ENCODE assay signal across 8 cellular contexts in genomic region chr1:71080782-71081696, GRCh38. TPM values are rescaled to one million over a fixed set of nuclear protein-coding genes. Genes with fewer than 3 reads are reported as not detected.
DNase-seq lines count a peak whose midpoint lies in the region; ATAC-seq and TF ChIP-seq lines count a peak whose summit lies in the region.

A gene with protein sequence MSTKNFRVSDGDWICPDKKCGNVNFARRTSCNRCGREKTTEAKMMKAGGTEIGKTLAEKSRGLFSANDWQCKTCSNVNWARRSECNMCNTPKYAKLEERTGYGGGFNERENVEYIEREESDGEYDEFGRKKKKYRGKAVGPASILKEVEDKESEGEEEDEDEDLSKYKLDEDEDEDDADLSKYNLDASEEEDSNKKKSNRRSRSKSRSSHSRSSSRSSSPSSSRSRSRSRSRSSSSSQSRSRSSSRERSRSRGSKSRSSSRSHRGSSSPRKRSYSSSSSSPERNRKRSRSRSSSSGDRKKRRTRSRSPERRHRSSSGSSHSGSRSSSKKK (minus strand): TSS chr1:71081035. CDS start chr1:71080995, 40 bp downstream.

- H3K27ac ChIP-seq in PC-9 (peak within 1 kb of the TSS; percentile 83), esophagus (ENCODE audit: low read depth in 2 of 2, low read length in 1 of 2) (peak within 1 kb of the TSS; percentile 79 to 92), muscle layer of colon (ENCODE audit: low read depth, low read length) (peak within 1 kb of the TSS; percentile 83)

- BruUV-seq in PC-9 (replicated peaks; lab: Mats Ljungman, UMichigan): no TSS peak

- POLR2A ChIA-PET in PC-9 (lab: Charles Lee; ENCODE audit: unreplicated experiment): interaction anchor here (0.6 to 0.7 kb wide), 3 partner anchors 587 to 860 kb away, joined by 3 to 6 read pairs (median 6); no protein-coding TSS in a partner anchor

- H3K27me3 ChIP-seq in PC-9 (ENCODE audit: insufficient read depth, low read depth): no peaks in the 10 kb centered on the region
- peaks cover 0 to 2% of the 10 kb centered on the region in 2 donors for H3K27me3 ChIP-seq in esophagus (ENCODE audit: control insufficient read depth in 1 of 2, insufficient read depth in 2 of 2, low read length in 2 of 2)
- no peaks in the 10 kb centered on the region for H3K27me3 ChIP-seq in muscle layer of colon (ENCODE audit: control insufficient read depth in 1 of 2, insufficient read depth in 2 of 2, low read length in 2 of 2)

- peak; percentile 100 for ATAC-seq in GM21576 (IDR thresholded peaks at IDR 0.05; ENCODE audit: unreplicated experiment)

- H3K79me2 ChIP-seq in PC-9 (ENCODE audit: low read depth): peaks cover 46% of the 10 kb centered on the region

- H3K27ac Mint-ChIP-seq in activated T-cell treated with anti-CD3 and anti-CD28 coated beads, Interleukin-2, amount 50 U/mL, for 24 hours: peak within 1 kb of the TSS; percentile 100

- peaks cover 42% of the 10 kb centered on the region for H3K36me3 Mint-ChIP-seq in activated T-cell treated with anti-CD3 and anti-CD28 coated beads, Interleukin-2, amount 50 U/mL, for 24 hours (ENCODE audit: low read depth)

- DNase-seq in DMS153 treated with DMSO at 0.1 percent for 48 hours (lab: John Stamatoyannopoulos, UW; ENCODE audit: unreplicated experiment) (peak; percentile 96), PC-9 (peak; percentile 83 to 96)
- DNase-seq in Jurkat, Clone E6-1 (ENCODE audit: low read depth, low spot score): peak; percentile 96
- DNase-seq in activated T-cell treated with anti-CD3 and anti-CD28 coated beads, Interleukin-2, amount 50 U/mL, for 24 hours: peak; percentile 91
- DNase-seq in stimulated activated CD8-positive, alpha-beta memory T cell treated with anti-CD3 and anti-CD28 coated beads, Interleukin-7, amount 100 ng/mL, for 4 hours (ENCODE audit: low read depth in 2 of 2): peak; percentile 80 to 87

- H4K20me1 ChIP-seq in PC-9 (ENCODE audit: insufficient read depth): peaks cover 34% of the 10 kb centered on the region

- H3K9me2 ChIP-seq in PC-9 (ENCODE audit: insufficient read depth): no peaks in the 10 kb centered on the region

- peaks cover 6% of the 10 kb centered on the region for H3F3A ChIP-seq in PC-9 (ENCODE audit: insufficient read depth, low read depth)

- peak within 1 kb of the TSS; percentile 93 for H3K4me3 ChIP-seq in Jurkat, Clone E6-1 (ENCODE audit: low read length)
- H3K4me3 ChIP-seq in PC-9 (peak within 1 kb of the TSS; percentile 82), esophagus (ENCODE audit: low read depth in 1 of 2, low read length in 2 of 2) (peak within 1 kb of the TSS; percentile 70 to 100), muscle layer of colon (ENCODE audit: low read depth in 1 of 2, low read length in 2 of 2) (peak within 1 kb of the TSS; percentile 85 to 86)

- peak within 1 kb of the TSS; percentile 88 for H3K4me2 ChIP-seq in PC-9

- H3K9ac ChIP-seq in muscle layer of colon (ENCODE audit: low read length): peak within 1 kb of the TSS; percentile 72

- peak within 1 kb of the TSS; percentile 82 for H2AFZ ChIP-seq in PC-9

- H3K9me3 Mint-ChIP-seq in activated T-cell treated with anti-CD3 and anti-CD28 coated beads, Interleukin-2, amount 50 U/mL, for 24 hours: peaks cover 6% of the 10 kb centered on the region

- H3K27me3 Mint-ChIP-seq in activated T-cell treated with anti-CD3 and anti-CD28 coated beads, Interleukin-2, amount 50 U/mL, for 24 hours: peaks cover 25% of the 10 kb centered on the region

- TF ChIP-seq CTCF in PC-9 (conservative IDR thresholded peaks at IDR 0.05): peak; percentile 79

- peak within 1 kb of the TSS; percentile 97 for H3K4me3 Mint-ChIP-seq in activated T-cell treated with anti-CD3 and anti-CD28 coated beads, Interleukin-2, amount 50 U/mL, for 24 hours

- CTCF ChIA-PET in PC-9 (lab: Charles Lee): no interaction called here

- intact Hi-C loops in PC-9 (cut with micrococcal nuclease; ENCODE audit: unreplicated experiment): loop anchor here (2.0 to 5.0 kb wide), 2 partner anchors 441 to 876 kb away; partner anchors contain the start of gene LRRC40

- H3K36me3 ChIP-seq in PC-9 (ENCODE audit: low read depth): peaks cover 29% of the 10 kb centered on the region
- peaks cover under 1 to 3% of the 10 kb centered on the region in 2 donors for H3K36me3 ChIP-seq in esophagus (ENCODE audit: control insufficient read depth in 2 of 2, insufficient read depth in 2 of 2, low read length in 1 of 2)
- peaks cover 8% of the 10 kb centered on the region for H3K36me3 ChIP-seq in muscle layer of colon (ENCODE audit: insufficient read depth, low read length)

- H3K9me3 ChIP-seq in PC-9 (ENCODE audit: insufficient read depth, low read depth): no peaks in the 10 kb centered on the region
- H3K9me3 ChIP-seq in esophagus (ENCODE audit: control insufficient read depth in 2 of 2, insufficient read depth in 1 of 2, low read depth in 1 of 2, low read length in 1 of 2): peaks cover 0 to 3% of the 10 kb centered on the region in 2 donors
- no peaks in the 10 kb centered on the region for H3K9me3 ChIP-seq in muscle layer of colon (ENCODE audit: low read length)

- 0% methylated on average over 31 of the region's 31 CpGs for WGBS in esophagus, 2 donors

- H3K4me1 ChIP-seq in PC-9 (replicated peaks; ENCODE audit: insufficient read depth): peaks cover 21% of the 10 kb centered on the region
- peaks cover 0 to 3% of the 10 kb centered on the region in 2 donors for H3K4me1 ChIP-seq in esophagus (ENCODE audit: control insufficient read depth in 2 of 2, insufficient read depth in 2 of 2, low read length in 1 of 2)
- no peaks in the 10 kb centered on the region for H3K4me1 ChIP-seq in muscle layer of colon (ENCODE audit: insufficient read depth, low read length)

- H3K4me1 Mint-ChIP-seq in activated T-cell treated with anti-CD3 and anti-CD28 coated beads, Interleukin-2, amount 50 U/mL, for 24 hours (ENCODE audit: low read depth): peaks cover 31% of the 10 kb centered on the region

RNA-seq across cellular contexts. Expression of the gene that starts here (rescaled TPM):
- 143 TPM for polyA plus RNA-seq in Jurkat, Clone E6-1 (2012; ENCODE audit: insufficient read depth, insufficient read length)
- 75.8 and 79.6 TPM in 2 replicates for total RNA-seq in PC-9 (2021)
- polyA plus RNA-seq in esophagus: 10 to 100 TPM; 26.6 to 29.5 TPM

Comparison
In these comparisons a context has a peak if more than half of its experiments do, and no peak if none do; other contexts are left out.
1. Peak in every context shown above with its lines: DNase-seq, ATAC-seq, H3K4me3 ChIP-seq and H3K27ac ChIP-seq.